Comparison of ENCODE assay signal across 1 cellular context in genomic region chr2:31213883-31214637, GRCh38.
A peak's percentile ranks its signal among the peaks of the same experiment; 100 is the strongest.
TF ChIP-seq lines count a peak whose summit lies in the region.

No MANE protein-coding gene starts in this region.

TF ChIP-seq in GM12878, 131 proteins besides CTCF, POLR2A, EP300 and RAD21:
- TF ChIP-seq PKNOX1 (IDR thresholded peaks at IDR 0.05), result 0 out of 2 replicates have a peak, but pooled peaks have one; percentile 21
- TF ChIP-seq RBBP5 (conservative IDR thresholded peaks at IDR 0.05), result no peak
- TF ChIP-seq CREB1 (IDR thresholded peaks at IDR 0.05; ENCODE audit: low read depth), result no peak
- 0 out of 4 replicates have a peak, but pooled peaks of 1 of the 2 experiments have one; percentile 36 for TF ChIP-seq SRF (IDR thresholded peaks at IDR 0.05; ENCODE audit: low read depth in 2 of 2, low read length in 2 of 2)
- TF ChIP-seq IKZF2 (IDR thresholded peaks at IDR 0.05), result no peak
- TF ChIP-seq PAX5 (IDR thresholded peaks at IDR 0.05; ENCODE audit: borderline replicate concordance, low read depth, low read length), result no peak
- TF ChIP-seq LARP7 (IDR thresholded peaks at IDR 0.05), result no peak
- no peak for TF ChIP-seq YBX1 (IDR thresholded peaks at IDR 0.05)
TF ChIP-seq in GM12878: peak in this region for 2.
